10 cellular contexts compared by ENCODE assay signal in genomic region chr22:38213319-38214247, GRCh38. TPM values are rescaled to one million over a fixed set of nuclear protein-coding genes. Genes with fewer than 3 reads are reported as not detected.
DNase-seq lines count a peak whose midpoint lies in the region; ATAC-seq, FAIRE-seq and TF ChIP-seq lines count a peak whose summit lies in the region.
"Had no signal": no experiment of that assay in that cellular context is flagged by ENCODE, and none has a peak within 500 bp of the region (broad histone marks: within the 10 kb centered on the region; RNA-seq: fewer than 3 reads in every experiment).

No MANE protein-coding gene starts in this region.

- H3K9me1 ChIP-seq in K562 (ENCODE audit: control insufficient read depth, insufficient read depth, low read length) = no peaks in the 10 kb centered on the region

- H4K20me1 ChIP-seq in K562 (replicated peaks; ENCODE audit: control insufficient read depth, insufficient read depth, low read length) (0 out of 2 replicates have a peak, but pooled peaks cover 9% of the 10 kb centered on the region), neural cell (ENCODE audit: insufficient read depth) (no peaks in the 10 kb centered on the region)

- H3K27me3 Mint-ChIP-seq in CD4-positive, alpha-beta T cell = no peaks in the 10 kb centered on the region
- peaks cover 4% of the 10 kb centered on the region for H3K27me3 Mint-ChIP-seq in activated CD8-positive, alpha-beta memory T cell treated with anti-CD3 and anti-CD28 coated beads, Interleukin-2, amount 10 ng/mL, durations not matched to agents 7 days and 5 days

- H3K36me3 Mint-ChIP-seq in CD4-positive, alpha-beta T cell (ENCODE audit: low read depth) = no peaks in the 10 kb centered on the region
- H3K36me3 Mint-ChIP-seq in activated CD8-positive, alpha-beta memory T cell treated with anti-CD3 and anti-CD28 coated beads, Interleukin-2, amount 10 ng/mL, durations not matched to agents 7 days and 5 days = peaks cover 4% of the 10 kb centered on the region

- no peak for TF ChIP-seq RAD21 in K562 (CRISPR knock-in tag; conservative IDR thresholded peaks at IDR 0.05 in 1 of 2, IDR thresholded peaks at IDR 0.05 in 1 of 2)
- TF ChIP-seq RAD21 in neural cell (conservative IDR thresholded peaks at IDR 0.05) = no peak

- TF ChIP-seq CTCF in CD4-positive, alpha-beta T cell (IDR thresholded peaks at IDR 0.05) = no peak
- no peak for TF ChIP-seq CTCF in K562 (IDR thresholded peaks at IDR 0.05 in 2 of 3, conservative IDR thresholded peaks at IDR 0.05 in 1 of 3; ENCODE audit: insufficient read depth in 2 of 3, low read depth in 1 of 3, low read length in 3 of 3)
- TF ChIP-seq CTCF in neural cell (IDR thresholded peaks at IDR 0.05; ENCODE audit: poor library complexity, severe bottlenecking) = no peak

- H3K4me2 ChIP-seq in K562 (ENCODE audit: insufficient read depth, low read length) (peak overlapping the region; percentile 55), neural cell (ENCODE audit: low read length) (no peak overlapping the region)

- H2AFZ ChIP-seq in K562 (ENCODE audit: low read depth, low read length) (no peak overlapping the region), neural cell (ENCODE audit: low read depth, low read length) (no peak overlapping the region)

- H3K36me3 ChIP-seq in HUES48 (ENCODE audit: control insufficient read depth, insufficient read depth, low read length) (no peaks in the 10 kb centered on the region), K562 (ENCODE audit: control insufficient read depth, insufficient read depth, low read length) (peaks cover 2% of the 10 kb centered on the region; the same call in 1 of the 3 replicates), neural cell (ENCODE audit: insufficient read depth, low read length) (no peaks in the 10 kb centered on the region)

- BruUV-seq in K562 (replicated peaks; lab: Mats Ljungman, UMichigan) = TSS peak; percentile 62

- H3K9ac ChIP-seq in HUES48 (ENCODE audit: low read depth, low read length) = no peak overlapping the region
- H3K9ac ChIP-seq in K562 (ENCODE audit: insufficient read depth in 1 of 2, low read depth in 2 of 2, low read length in 2 of 2) = peak overlapping the region; percentile 26 to 92
- peak overlapping the region; percentile 31 for H3K9ac ChIP-seq in neural cell (ENCODE audit: low read length)

- no peaks in the 10 kb centered on the region for H3K9me3 ChIP-seq in CD4-positive, alpha-beta T cell (ENCODE audit: control insufficient read depth, low read length)
- no peaks in the 10 kb centered on the region for H3K9me3 ChIP-seq in HUES48 (ENCODE audit: control insufficient read depth, insufficient read depth, low read length)
- no peaks in the 10 kb centered on the region for H3K9me3 ChIP-seq in K562 (replicated peaks; ENCODE audit: control insufficient read depth, insufficient read depth, low read depth, low read length)
- H3K9me3 ChIP-seq in neural cell (ENCODE audit: low read length) = no peaks in the 10 kb centered on the region

- H3K4me1 Mint-ChIP-seq in CD4-positive, alpha-beta T cell (ENCODE audit: low read depth) = peaks cover 21% of the 10 kb centered on the region
- peaks cover 16% of the 10 kb centered on the region for H3K4me1 Mint-ChIP-seq in activated CD8-positive, alpha-beta memory T cell treated with anti-CD3 and anti-CD28 coated beads, Interleukin-2, amount 10 ng/mL, durations not matched to agents 7 days and 5 days

- H3K4me1 ChIP-seq in HUES48 (ENCODE audit: control insufficient read depth, insufficient read depth, low read length) (peaks cover 8% of the 10 kb centered on the region), K562 (replicated peaks in 1 of 2; ENCODE audit: control insufficient read depth in 2 of 2, insufficient read depth in 2 of 2, low read length in 2 of 2) (peaks cover 10 to 27% of the 10 kb centered on the region in 2 experiments; a peak in 4 of 5 replicates)

- H3K27ac Mint-ChIP-seq in CD4-positive, alpha-beta T cell = peak overlapping the region; percentile 28
- no peak overlapping the region for H3K27ac Mint-ChIP-seq in activated CD8-positive, alpha-beta memory T cell treated with anti-CD3 and anti-CD28 coated beads, Interleukin-2, amount 10 ng/mL, durations not matched to agents 7 days and 5 days

- TF ChIP-seq POLR2A in K562 (conservative IDR thresholded peaks at IDR 0.05) = no peak

- H3K27ac ChIP-seq in CD4-positive, alpha-beta T cell (ENCODE audit: low read depth, low read length) = no peak overlapping the region
- H3K27ac ChIP-seq in HUES48 (ENCODE audit: low read depth, low read length) = no peak overlapping the region
- H3K27ac ChIP-seq in K562 (ENCODE audit: extremely low read depth, low read depth, low read length) = no peak overlapping the region
- no peak overlapping the region for H3K27ac ChIP-seq in neural cell (ENCODE audit: low read length)

- no peak for DNase-seq in CD4-positive, alpha-beta T cell
- DNase-seq in K562 (ENCODE audit: extremely low read depth in 1 of 4, low spot score in 3 of 4) (peak in 1 of 4 experiments; percentile 8), NK-92 (lab: John Stamatoyannopoulos, UW; ENCODE audit: unreplicated experiment) (no peak), SHP77 treated with DMSO at 0.1 percent for 48 hours (lab: John Stamatoyannopoulos, UW) (no peak)
- DNase-seq in activated CD8-positive, alpha-beta memory T cell treated with anti-CD3 and anti-CD28 coated beads, Interleukin-2, amount 10 ng/mL, durations not matched to agents 7 days and 5 days = no peak
- DNase-seq: DMS 273 treated with DMSO at 0.1 percent for 48 hours had no signal

- H3F3A ChIP-seq in neural cell (ENCODE audit: insufficient read depth, low read length, poor library complexity, severe bottlenecking) = no peaks in the 10 kb centered on the region

- H3K4me3 ChIP-seq in HUES48 (ENCODE audit: low read depth, low read length) (peak overlapping the region; percentile 58; the same call in 1 of the 2 replicates), K562 (peak overlapping the region; percentile 24; the same call in 1 of the 2 replicates), neural cell (ENCODE audit: low read length) (peak overlapping the region; percentile 62)

- H3K4me3 Mint-ChIP-seq in CD4-positive, alpha-beta T cell = peak overlapping the region; percentile 45
- H3K4me3 Mint-ChIP-seq in activated CD8-positive, alpha-beta memory T cell treated with anti-CD3 and anti-CD28 coated beads, Interleukin-2, amount 10 ng/mL, durations not matched to agents 7 days and 5 days = no peak overlapping the region

- CTCF ChIA-PET in CD4-positive, alpha-beta T cell (lab: Charles Lee) = interaction anchor here (0.8 to 1.4 kb wide), 3 partner anchors 35 to 161 kb away, joined by 3 read pairs; no protein-coding TSS in a partner anchor
- CTCF ChIA-PET in K562 (lab: Yijun Ruan, JAX; ENCODE audit: low intra/inter-chr PET ratio) = no interaction called here
- CTCF ChIA-PET in activated CD8-positive, alpha-beta memory T cell treated with anti-CD3 and anti-CD28 coated beads, Interleukin-2, amount 10 ng/mL, durations not matched to agents 7 days and 5 days (lab: Charles Lee) = interaction anchor here (1.0 to 1.6 kb wide), 5 partner anchors 10 to 99 kb away, joined by 3 to 10 read pairs (median 3); partner anchors contain the start of genes MAFF and PLA2G6

- H3K79me2 ChIP-seq in K562 (ENCODE audit: control insufficient read depth, insufficient read depth, low read length) (peaks cover 6% of the 10 kb centered on the region; the same call in 1 of the 3 replicates), neural cell (replicated peaks; ENCODE audit: insufficient read depth, low read length) (no peaks in the 10 kb centered on the region)

- H3K9me3 Mint-ChIP-seq in CD4-positive, alpha-beta T cell = no peaks in the 10 kb centered on the region
- no peaks in the 10 kb centered on the region for H3K9me3 Mint-ChIP-seq in activated CD8-positive, alpha-beta memory T cell treated with anti-CD3 and anti-CD28 coated beads, Interleukin-2, amount 10 ng/mL, durations not matched to agents 7 days and 5 days (ENCODE audit: low read depth)

- POLR2A ChIA-PET in CD4-positive, alpha-beta T cell (lab: Charles Lee) = interaction anchor here (0.9 to 1.6 kb wide), 7 partner anchors 9 to 185 kb away, joined by 3 to 24 read pairs (median 6); partner anchors contain the start of genes MAFF and PLA2G6
- POLR2A ChIA-PET in K562 (lab: Yijun Ruan, JAX) = interaction anchor here (0.5 to 4.9 kb wide), 6 partner anchors 10 to 254 kb away, joined by 3 to 44 read pairs (median 4); partner anchors contain the start of genes MAFF and PLA2G6

- TF ChIP-seq EP300 in K562 (IDR thresholded peaks at IDR 0.05; ENCODE audit: low read length) (no peak), neural cell (conservative IDR thresholded peaks at IDR 0.05; ENCODE audit: poor library complexity, severe bottlenecking) (no peak)

- no peak for ATAC-seq in CD4-positive, alpha-beta T cell (ENCODE audit: poor library complexity)
- no peak; the same call in 2 of the 3 replicates for ATAC-seq in K562
- ATAC-seq in activated CD8-positive, alpha-beta memory T cell treated with anti-CD3 and anti-CD28 coated beads, Interleukin-2, amount 10 ng/mL, durations not matched to agents 7 days and 5 days = no peak
- ATAC-seq in HG02798 (IDR thresholded peaks at IDR 0.05; ENCODE audit: poor library complexity, unreplicated experiment) = no peak
- ATAC-seq: SK-N-SH treated with all-trans-retinoic acid at 6 μM for 48 hours had no signal

- in situ Hi-C loops in K562 (cut with MboI) = no loop called here

- no peaks in the 10 kb centered on the region for H3K9me2 ChIP-seq in neural cell (ENCODE audit: insufficient read depth, low read length)

- intact Hi-C loops in CD4-positive, alpha-beta T cell (cut with DNase I, micrococcal nuclease) = loop anchor here in 1 of 2 experiments (10.0 kb wide), 1 partner anchor 99 kb away; the partner anchor contains the start of gene BAIAP2L2
- intact Hi-C loops in K562 (cut with micrococcal nuclease) = no loop called here

- no peaks in the 10 kb centered on the region for H3K27me3 ChIP-seq in CD4-positive, alpha-beta T cell (ENCODE audit: control insufficient read depth, insufficient read depth, low read length)
- H3K27me3 ChIP-seq in HUES48 (ENCODE audit: control insufficient read depth, insufficient read depth, low read length) = peaks cover 16% of the 10 kb centered on the region
- H3K27me3 ChIP-seq in K562 (ENCODE audit: control insufficient read depth in 2 of 2, insufficient read depth in 2 of 2, low read length in 2 of 2) = no peaks in the 10 kb centered on the region
- peaks cover 3% of the 10 kb centered on the region for H3K27me3 ChIP-seq in neural cell (ENCODE audit: insufficient read depth, low read depth, low read length)

- no peak for FAIRE-seq in K562 (lab: Jason Lieb, UNC)

- WGBS in K562 (ENCODE audit: insufficient coverage, low coverage, missing lambda C conversion rate) = 49% methylated on average over 8 of the region's 10 CpGs

RNA-seq across cellular contexts. Expression of gene MAFF, which starts 11.8 kb away (rescaled TPM):
- 10 to 100 TPM; 25.6 to 27.3 TPM for total RNA-seq in CD4-positive, alpha-beta T cell
- total RNA-seq in K562 (2011; cell fraction: chromatin; rRNA removed; ENCODE audit: low replicate concordance) = 4.2 and 9.2 TPM in 2 replicates
- total RNA-seq in K562 (2011; cell fraction: nucleolus; rRNA removed) = 5.4 and 6.7 TPM in 2 replicates
- 6.3 and 7.8 TPM in 2 replicates for total RNA-seq in K562 (2011; cell fraction: nucleoplasm; rRNA removed)
- 8.0 and 8.9 TPM in 2 replicates for total RNA-seq in K562 (2014; rRNA removed)
- total RNA-seq in K562 (2014; rRNA removed; fragmentation: Illumina TruSeq; extraction: Trizol) = 4.5 and 5.2 TPM in 2 replicates
- total RNA-seq in K562 (2015; rRNA removed; fragmentation: Illumina TruSeq; extraction: Trizol) = 1.9 and 2.1 TPM in 2 replicates
- total RNA-seq in K562 (2021) = 5.9 and 7.9 TPM in 2 replicates
- 3.3 and 5.4 TPM in 2 replicates for polyA plus RNA-seq in K562 (2011; rRNA removed)
- polyA plus RNA-seq in K562 (2011; cell fraction: cytosol; rRNA removed) = 3.1 and 11.0 TPM in 2 replicates
- polyA plus RNA-seq in K562 (2011; cell fraction: nucleus; rRNA removed) = 1.8 and 4.2 TPM in 2 replicates
- 5.4 and 9.4 TPM in 2 replicates for polyA plus RNA-seq in K562 (2012)
- polyA plus RNA-seq in K562 (2014; fragmentation: Illumina TruSeq; extraction: Trizol) = 5.8 and 6.1 TPM in 2 replicates
- polyA plus RNA-seq in K562 (2014; fragmentation: Nextera tagmentation; extraction: Ambion mirVana) = under 1 TPM; 0.51 to 0.60 TPM
- polyA plus RNA-seq in K562 (2014; rRNA removed) = 6.9 and 7.0 TPM in 2 replicates
- 1.8 and 2.8 TPM in 2 replicates for polyA minus RNA-seq in K562 (2011; rRNA and poly(A)+ RNA removed)
- polyA minus RNA-seq in K562 (2011; cell fraction: cytosol; rRNA and poly(A)+ RNA removed) = 2.8 and 3.2 TPM in 2 replicates
- 2.3 and 2.6 TPM in 2 replicates for polyA minus RNA-seq in K562 (2011; cell fraction: nucleus; rRNA and poly(A)+ RNA removed)
- 2.1 and 4.8 TPM in 2 replicates for polyA plus RNA-seq in neural cell
- polyA minus RNA-seq in neural cell = 1.9 and 2.4 TPM in 2 replicates
- total RNA-seq in activated CD8-positive, alpha-beta memory T cell treated with anti-CD3 and anti-CD28 coated beads, Interleukin-2, amount 10 ng/mL, durations not matched to agents 7 days and 5 days = 1 to 10 TPM; 6.6 to 7.8 TPM

RNA-seq across cellular contexts. Expression of gene PLA2G6, which starts 32.0 kb away (rescaled TPM):
- 10 to 100 TPM; 48.8 to 50.2 TPM for total RNA-seq in CD4-positive, alpha-beta T cell
- total RNA-seq in K562 (2011; cell fraction: chromatin; rRNA removed; ENCODE audit: low replicate concordance) = 64.9 and 174 TPM in 2 replicates
- 86.7 and 90.4 TPM in 2 replicates for total RNA-seq in K562 (2011; cell fraction: nucleolus; rRNA removed)
- total RNA-seq in K562 (2011; cell fraction: nucleoplasm; rRNA removed) = 47.3 and 58.2 TPM in 2 replicates
- total RNA-seq in K562 (2014; rRNA removed) (9.1 and 9.7 TPM in 2 replicates), K562 (2014; rRNA removed; fragmentation: Illumina TruSeq; extraction: Trizol) (2.8 and 3.2 TPM in 2 replicates), K562 (2015; rRNA removed; fragmentation: Illumina TruSeq; extraction: Trizol) (2.1 TPM in 2 replicates), K562 (2021) (10.8 and 10.9 TPM in 2 replicates)
- polyA plus RNA-seq in K562 (2011; rRNA removed) (10.9 and 18.1 TPM in 2 replicates), K562 (2014; fragmentation: Illumina TruSeq; extraction: Trizol) (7.9 and 9.7 TPM in 2 replicates), K562 (2014; fragmentation: Nextera tagmentation; extraction: Ambion mirVana) (under 1 TPM; 0.11 to 0.13 TPM), K562 (2014; rRNA removed) (8.8 and 12.2 TPM in 2 replicates), neural cell (18.5 and 20.0 TPM in 2 replicates)
- polyA plus RNA-seq in K562 (2011; cell fraction: cytosol; rRNA removed) = 8.3 and 14.3 TPM in 2 replicates
- polyA plus RNA-seq in K562 (2011; cell fraction: nucleus; rRNA removed) = 109 and 177 TPM in 2 replicates
- 14.3 and 16.8 TPM in 2 replicates for polyA plus RNA-seq in K562 (2012)
- 27.5 and 34.5 TPM in 2 replicates for polyA minus RNA-seq in K562 (2011; rRNA and poly(A)+ RNA removed)
- polyA minus RNA-seq in K562 (2011; cell fraction: cytosol; rRNA and poly(A)+ RNA removed) = 13.3 and 26.9 TPM in 2 replicates
- polyA minus RNA-seq in K562 (2011; cell fraction: nucleus; rRNA and poly(A)+ RNA removed) = 90.7 and 117 TPM in 2 replicates
- polyA minus RNA-seq in neural cell = 26.5 and 32.6 TPM in 2 replicates
- 10 to 100 TPM; 41.1 to 71.4 TPM for total RNA-seq in activated CD8-positive, alpha-beta memory T cell treated with anti-CD3 and anti-CD28 coated beads, Interleukin-2, amount 10 ng/mL, durations not matched to agents 7 days and 5 days

RNA-seq across cellular contexts. Expression of gene TMEM184B, which starts 59.2 kb away (rescaled TPM):
- 10 to 100 TPM; 49.3 to 50.1 TPM for total RNA-seq in CD4-positive, alpha-beta T cell
- total RNA-seq in K562 (2011; cell fraction: chromatin; rRNA removed; ENCODE audit: low replicate concordance) = 16.3 and 42.3 TPM in 2 replicates
- total RNA-seq in K562 (2011; cell fraction: nucleolus; rRNA removed) = 20.4 and 25.5 TPM in 2 replicates
- total RNA-seq in K562 (2011; cell fraction: nucleoplasm; rRNA removed) = 21.6 and 32.1 TPM in 2 replicates
- total RNA-seq in K562 (2014; rRNA removed) (8.4 and 9.6 TPM in 2 replicates), K562 (2014; rRNA removed; fragmentation: Illumina TruSeq; extraction: Trizol) (4.0 and 5.5 TPM in 2 replicates), K562 (2015; rRNA removed; fragmentation: Illumina TruSeq; extraction: Trizol) (6.2 and 6.7 TPM in 2 replicates), K562 (2021) (22.7 and 25.1 TPM in 2 replicates)
- polyA plus RNA-seq in K562 (2011; rRNA removed) (4.9 and 12.2 TPM in 2 replicates), K562 (2014; fragmentation: Illumina TruSeq; extraction: Trizol) (14.2 and 16.4 TPM in 2 replicates), K562 (2014; fragmentation: Nextera tagmentation; extraction: Ambion mirVana) (under 1 TPM; 0.31 to 0.38 TPM), K562 (2014; rRNA removed) (10.1 and 14.1 TPM in 2 replicates), neural cell (19.7 and 29.3 TPM in 2 replicates)
- polyA plus RNA-seq in K562 (2011; cell fraction: cytosol; rRNA removed) = 8.3 and 11.2 TPM in 2 replicates
- 16.1 and 21.6 TPM in 2 replicates for polyA plus RNA-seq in K562 (2011; cell fraction: nucleus; rRNA removed)
- polyA plus RNA-seq in K562 (2012) = 14.8 and 20.5 TPM in 2 replicates
- 6.7 and 7.8 TPM in 2 replicates for polyA minus RNA-seq in K562 (2011; rRNA and poly(A)+ RNA removed)
- 12.2 and 15.7 TPM in 2 replicates for polyA minus RNA-seq in K562 (2011; cell fraction: cytosol; rRNA and poly(A)+ RNA removed)
- 5.1 and 5.8 TPM in 2 replicates for polyA minus RNA-seq in K562 (2011; cell fraction: nucleus; rRNA and poly(A)+ RNA removed)
- 29.1 and 29.7 TPM in 2 replicates for polyA minus RNA-seq in neural cell
- total RNA-seq in activated CD8-positive, alpha-beta memory T cell treated with anti-CD3 and anti-CD28 coated beads, Interleukin-2, amount 10 ng/mL, durations not matched to agents 7 days and 5 days = 10 to 100 TPM; 29.8 to 35.5 TPM
